Comparison of ENCODE assay signal across 21 cellular contexts in the genomic region with DNA sequence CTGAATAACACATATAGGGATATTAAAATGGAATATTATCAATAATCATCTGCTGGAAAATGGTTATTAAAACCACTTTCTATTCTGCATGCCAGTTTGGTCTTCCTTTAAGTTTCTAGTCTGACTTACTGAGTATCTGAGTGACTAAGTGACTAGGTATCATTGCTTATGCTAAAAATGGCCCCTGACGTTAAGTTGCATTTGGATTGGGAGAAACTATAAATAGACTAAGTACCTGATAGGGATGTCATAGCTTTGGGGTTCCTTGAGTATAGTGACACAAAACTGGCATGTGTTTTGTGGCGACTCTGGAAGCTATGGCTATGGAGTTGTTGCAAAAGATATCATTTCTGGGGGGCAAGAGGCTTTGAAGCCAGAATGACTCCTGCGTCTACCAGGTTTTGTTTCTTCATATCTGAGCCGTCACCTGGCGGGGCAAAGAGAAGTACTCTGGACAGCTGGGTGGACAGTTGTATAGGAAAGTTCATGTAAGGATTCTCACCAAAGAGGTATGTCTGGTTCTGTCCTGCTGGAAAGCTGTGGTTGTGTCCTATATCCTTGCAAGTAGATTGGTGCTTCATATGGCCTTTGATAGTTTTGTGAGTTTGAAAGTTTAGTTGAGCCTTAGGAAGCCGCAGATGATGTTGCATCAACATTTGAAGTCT. TPM values are rescaled to one million over a fixed set of nuclear protein-coding genes. Genes with fewer than 3 reads are reported as not detected.
DNase-seq lines count a peak whose midpoint lies in the region; FAIRE-seq and TF ChIP-seq lines count a peak whose summit lies in the region.
"Had no signal": no experiment of that assay in that cellular context is flagged by ENCODE, and none has a peak within 500 bp of the region (broad histone marks: within the 10 kb centered on the region; RNA-seq: fewer than 3 reads in every experiment).

No MANE protein-coding gene starts in this region.

- H3K4me3 ChIP-seq in astrocyte (ENCODE audit: insufficient read depth, low read depth, low read length), result no peak overlapping the region
- H3K4me3 ChIP-seq in cardiac muscle cell, result no peak overlapping the region
- H3K4me3 ChIP-seq in mesodermal cell (ENCODE audit: extremely low read depth, insufficient read depth, low read length, poor library complexity, severe bottlenecking), result no peak overlapping the region
- H3K4me3 ChIP-seq in skeletal muscle tissue (ENCODE audit: low read length in 3 of 3), result peak overlapping the region in 1 of 3 donors; percentile 37
- no peak overlapping the region for H3K4me3 ChIP-seq in foreskin fibroblast (ENCODE audit: low read depth in 1 of 2, low read length in 2 of 2)
- H3K4me3 ChIP-seq: BLaER1 treated with 17β-estradiol and CSF1 and Interleukin-3, amounts not matched to agents 10 nM and 100 nM; GM12878; HAP-1 had no signal

- H2AFZ ChIP-seq in astrocyte (ENCODE audit: low read depth, low read length), result no peak overlapping the region

- no peak overlapping the region for H3K4me3 Mint-ChIP-seq in astrocyte (ENCODE audit: unreplicated experiment)
- H3K4me3 Mint-ChIP-seq: CD8-positive, alpha-beta T cell had no signal

- no peak overlapping the region for H3K4me2 ChIP-seq in astrocyte (ENCODE audit: low read length)
- H3K4me2 ChIP-seq: BLaER1 treated with 17β-estradiol and CSF1 and Interleukin-3, amounts not matched to agents 10 nM and 100 nM had no signal

- peaks cover 22% of the 10 kb centered on the region for H3K36me3 Mint-ChIP-seq in astrocyte (ENCODE audit: low read depth, unreplicated experiment)

- H3K36me3 ChIP-seq in astrocyte (ENCODE audit: insufficient read depth, low read length), result peaks cover 33% of the 10 kb centered on the region
- peaks cover 9% of the 10 kb centered on the region for H3K36me3 ChIP-seq in cardiac muscle cell
- peaks cover 82% of the 10 kb centered on the region for H3K36me3 ChIP-seq in mesodermal cell (ENCODE audit: control insufficient read depth, insufficient read depth, low read length)
- peaks cover 0 to 4% (median 0%) of the 10 kb centered on the region in 3 donors for H3K36me3 ChIP-seq in skeletal muscle tissue (ENCODE audit: control insufficient read depth in 3 of 3, insufficient read depth in 3 of 3, low read length in 3 of 3)

- peaks cover 76% of the 10 kb centered on the region for H4K20me1 ChIP-seq in astrocyte (ENCODE audit: insufficient read depth, low read length)

- peaks cover 73% of the 10 kb centered on the region for H3K4me1 Mint-ChIP-seq in astrocyte (ENCODE audit: low read depth, unreplicated experiment)

- no peaks in the 10 kb centered on the region for H3K27me3 ChIP-seq in astrocyte (ENCODE audit: insufficient read depth, low read length)
- H3K27me3 ChIP-seq in cardiac muscle cell, result no peaks in the 10 kb centered on the region
- H3K27me3 ChIP-seq in skeletal muscle tissue (ENCODE audit: control insufficient read depth in 3 of 3, insufficient read depth in 3 of 3, low read length in 3 of 3), result no peaks in the 10 kb centered on the region
- H3K27me3 ChIP-seq: BLaER1 treated with 17β-estradiol and CSF1 and Interleukin-3, amounts not matched to agents 10 nM and 100 nM had no signal

- H3K27ac ChIP-seq in astrocyte (ENCODE audit: low read depth, low read length) (no peak overlapping the region), cardiac muscle cell (peak overlapping the region; percentile 75), mesodermal cell (ENCODE audit: low read depth, low read length, severe bottlenecking) (peak overlapping the region; percentile 17), skeletal muscle tissue (ENCODE audit: low read depth, low read length) (peak overlapping the region; percentile 43)
- H3K27ac ChIP-seq: BLaER1 treated with 17β-estradiol and CSF1 and Interleukin-3, amounts not matched to agents 10 nM and 100 nM had no signal

- H3K27ac Mint-ChIP-seq in astrocyte (ENCODE audit: unreplicated experiment), result peak overlapping the region; percentile 38
- H3K27ac Mint-ChIP-seq: CD8-positive, alpha-beta T cell had no signal

- H3K9me3 Mint-ChIP-seq in astrocyte (ENCODE audit: unreplicated experiment), result no peaks in the 10 kb centered on the region
- H3K9me3 Mint-ChIP-seq: CD8-positive, alpha-beta T cell had no signal

- peaks cover 98% of the 10 kb centered on the region for H3K79me2 ChIP-seq in astrocyte (ENCODE audit: insufficient read depth, low read length)

- TF ChIP-seq CTCF in astrocyte (IDR thresholded peaks at IDR 0.05; ENCODE audit: insufficient read depth, low read depth, low read length) (no peak), cardiac muscle cell (IDR thresholded peaks at IDR 0.05; ENCODE audit: low read depth, low read length) (no peak), foreskin fibroblast (IDR thresholded peaks at IDR 0.05; ENCODE audit: low read depth, low read length) (no peak)

- FAIRE-seq in astrocyte (lab: Jason Lieb, UNC), result peak; percentile 9
- FAIRE-seq: GM12878, HTR-8/SVneo, RCC 7860 had no signal

- DNase-seq in astrocyte (ENCODE audit: low read depth) (no peak), cardiac muscle cell (ENCODE audit: low read depth in 1 of 2, low spot score in 1 of 2) (peak in 1 of 2 donors; percentile 5), foreskin fibroblast (no peak), T-helper 1 cell (no peak)
- no peak for DNase-seq in stimulated activated CD4-positive, alpha-beta T cell treated with anti-CD3 and anti-CD28 coated beads, Interleukin-1b, Interleukin-23, amount 100 ng/mL, for 48 hours
- DNase-seq: Calu3; CD8-positive, alpha-beta T cell; EL; NCI-H1105 treated with DMSO at 0.1 percent for 48 hours; NCI-H1694; NCI-H2081 treated with DMSO at 0.1 percent for 48 hours; NCI-H748 treated with DMSO at 0.1 percent for 48 hours; NK-92 treated with Interleukin-12 subunit alpha and Interleukin-12 subunit beta, amount 100 ng/mL, for 24 hours; SHP77 treated with DMSO at 0.1 percent for 48 hours had no signal

- no peaks in the 10 kb centered on the region for H3K27me3 Mint-ChIP-seq in astrocyte (ENCODE audit: low read depth, unreplicated experiment)

- no peaks in the 10 kb centered on the region for H3K9me3 ChIP-seq in astrocyte (ENCODE audit: insufficient read depth, low read depth, low read length)
- H3K9me3 ChIP-seq in cardiac muscle cell (ENCODE audit: low read depth), result no peaks in the 10 kb centered on the region
- no peaks in the 10 kb centered on the region for H3K9me3 ChIP-seq in mesodermal cell (ENCODE audit: control insufficient read depth, low read length)
- no peaks in the 10 kb centered on the region for H3K9me3 ChIP-seq in skeletal muscle tissue (ENCODE audit: control insufficient read depth in 3 of 3, low read length in 3 of 3)
- H3K9me3 ChIP-seq: BLaER1 treated with 17β-estradiol and CSF1 and Interleukin-3, amounts not matched to agents 10 nM and 100 nM; HAP-1 had no signal

- H3K4me1 ChIP-seq in astrocyte (ENCODE audit: insufficient read depth, low read length) (peaks cover 13% of the 10 kb centered on the region), cardiac muscle cell (ENCODE audit: low read depth) (peaks cover 53% of the 10 kb centered on the region), mesodermal cell (ENCODE audit: control insufficient read depth, insufficient read depth, low read length, poor library complexity, severe bottlenecking) (peaks cover 77% of the 10 kb centered on the region), skeletal muscle tissue (ENCODE audit: control insufficient read depth in 3 of 3, insufficient read depth in 3 of 3, low read length in 3 of 3) (peaks cover 11 to 21% (median 13%) of the 10 kb centered on the region in 3 donors)

- H3K9ac ChIP-seq in astrocyte (ENCODE audit: low read length), result no peak overlapping the region
- no peak overlapping the region for H3K9ac ChIP-seq in skeletal muscle tissue (ENCODE audit: low read depth in 1 of 3, low read length in 3 of 3)
- H3K9ac ChIP-seq: BLaER1 treated with 17β-estradiol and CSF1 and Interleukin-3, amounts not matched to agents 10 nM and 100 nM had no signal

- WGBS in mesodermal cell (ENCODE audit: insufficient coverage in 2 of 2), 2 experiments, result 93 to 100% methylated on average over 5 of the region's 6 CpGs

RNA-seq across cellular contexts. Expression of gene ITGAV, which starts 17.9 kb away (rescaled TPM):
- 661 and 779 TPM in 2 replicates for total RNA-seq in astrocyte
- total RNA-seq in cardiac muscle cell, result 91.6 and 99.8 TPM in 2 replicates
- polyA plus RNA-seq in cardiac muscle cell, result 39.4 and 44.4 TPM in 2 replicates
- 473 TPM for polyA plus RNA-seq in mesodermal cell (2013, experiment 1 of 2)
- 410 TPM for polyA plus RNA-seq in mesodermal cell (2013, experiment 2 of 2)
- 62.1 TPM for total RNA-seq in skeletal muscle tissue
